Comparison of ENCODE assay signal across 15 cellular contexts in genomic region chr13:27634231-27634630, GRCh38.
"Had no signal": no experiment of that assay in that cellular context is flagged by ENCODE, and none has a peak within 500 bp of the region (broad histone marks: within the 10 kb centered on the region; RNA-seq: fewer than 3 reads in every experiment).

No MANE protein-coding gene starts in this region.

- H3K27ac ChIP-seq: heart right ventricle, pancreas, uterus had no signal

- DNase-seq: activated CD4-positive, alpha-beta T cell treated with anti-CD3 and anti-CD28 coated beads, Interleukin-2, amount 50 U/mL, for 4 hours; activated CD4-positive, CD25-positive, alpha-beta regulatory T cell treated with anti-CD3 and anti-CD28 coated beads, Interleukin-2, amount 50 U/mL, for 72 hours; activated effector memory CD4-positive, alpha-beta T cell treated with Interleukin-2 at 50 U/mL for 16 hours; activated T-cell treated with anti-CD3 and anti-CD28 coated beads, Interleukin-2, amount 50 U/mL, for 1 hour; amygdala; cerebellar nuclear complex; dermis blood vessel endothelial cell; endodermal cell; heart right ventricle; islet precursor cell; left ventricle myocardium superior; pancreas; stomach; uterus had no signal

- H3K9me3 ChIP-seq: heart right ventricle, pancreas, stomach, uterus had no signal

- H3K4me3 ChIP-seq: heart right ventricle, pancreas, skin epidermis, stomach, uterus had no signal

- H3K27me3 ChIP-seq: heart right ventricle, pancreas, stomach, uterus had no signal

- H3K36me3 ChIP-seq: pancreas, uterus had no signal
